17 cellular contexts compared by ENCODE assay signal in the genomic region with DNA sequence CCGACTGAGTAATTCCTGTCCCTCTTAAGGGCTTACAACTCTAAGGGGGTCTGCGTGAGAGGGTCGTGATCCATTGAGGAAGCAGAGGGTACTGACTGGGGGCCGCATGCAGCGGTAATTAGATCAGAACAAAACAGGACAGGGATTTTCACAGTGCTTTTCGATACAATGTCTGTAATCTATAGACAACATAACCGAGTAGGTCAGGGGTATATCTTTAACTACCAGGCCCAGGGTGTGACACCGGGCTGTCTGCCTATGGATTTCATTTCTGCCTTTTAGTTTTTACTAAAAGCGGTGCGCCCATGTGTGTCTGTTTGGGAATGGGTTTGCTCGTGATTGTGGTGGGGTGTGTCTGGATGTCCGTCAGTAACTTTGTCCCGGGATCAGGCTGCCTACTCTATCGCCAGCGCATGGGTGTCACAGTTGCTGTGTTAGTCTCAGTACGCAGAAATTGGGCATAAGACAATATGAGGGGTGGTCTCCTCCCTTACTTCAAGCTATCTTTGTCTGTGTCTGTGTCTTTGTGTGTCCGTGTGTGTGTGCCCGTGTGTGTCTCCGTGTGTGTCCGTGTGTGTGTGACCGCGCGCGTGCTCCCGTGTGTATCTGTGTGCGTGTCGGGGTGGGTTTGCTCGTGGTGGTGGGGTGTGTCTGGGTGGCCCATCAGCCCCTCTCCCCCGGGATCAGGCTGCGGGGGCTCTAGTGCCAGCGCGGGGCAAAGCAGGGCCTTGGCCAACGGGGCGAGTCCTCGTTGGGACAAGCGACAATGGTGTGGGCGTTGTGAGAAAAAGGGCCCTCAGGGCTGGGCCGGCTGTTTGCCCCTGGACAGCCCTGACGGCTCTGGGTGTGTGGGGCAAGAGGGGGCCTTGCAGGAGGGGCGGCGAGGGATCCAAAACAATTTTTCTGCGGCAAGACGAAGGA.
DNase-seq lines count a peak whose midpoint lies in the region; ATAC-seq lines count a peak whose summit lies in the region.
"Had no signal": no experiment of that assay in that cellular context is flagged by ENCODE, and none has a peak within 500 bp of the region (broad histone marks: within the 10 kb centered on the region; RNA-seq: fewer than 3 reads in every experiment).

No MANE protein-coding gene starts in this region.

- H3K27me3 Mint-ChIP-seq in activated naive CD4-positive, alpha-beta T cell treated with anti-CD3 and anti-CD28 coated beads, Interleukin-2, amount 10 ng/mL, durations not matched to agents 7 days and 5 days = peaks cover 97% of the 10 kb centered on the region

- peaks cover 6% of the 10 kb centered on the region for H3K9me3 Mint-ChIP-seq in activated naive CD4-positive, alpha-beta T cell treated with anti-CD3 and anti-CD28 coated beads, Interleukin-2, amount 10 ng/mL, durations not matched to agents 7 days and 5 days

- H3K27ac ChIP-seq in HUES48 (ENCODE audit: low read depth, low read length) = no peak overlapping the region
- H3K27ac ChIP-seq in iPS-18a (ENCODE audit: low read length) = no peak overlapping the region
- H3K27ac ChIP-seq in caudate nucleus (ENCODE audit: low read depth, low read length) = no peak overlapping the region
- H3K27ac ChIP-seq: lower lobe of right lung, Peyer's patch, testis had no signal

- H3K4me3 Mint-ChIP-seq in activated naive CD4-positive, alpha-beta T cell treated with anti-CD3 and anti-CD28 coated beads, Interleukin-2, amount 10 ng/mL, durations not matched to agents 7 days and 5 days = peak overlapping the region; percentile 31
- H3K4me3 Mint-ChIP-seq: endodermal cell, nephron had no signal

- peaks cover 6% of the 10 kb centered on the region for H3K36me3 Mint-ChIP-seq in activated naive CD4-positive, alpha-beta T cell treated with anti-CD3 and anti-CD28 coated beads, Interleukin-2, amount 10 ng/mL, durations not matched to agents 7 days and 5 days

- peaks cover 39% of the 10 kb centered on the region for H3K4me1 Mint-ChIP-seq in activated naive CD4-positive, alpha-beta T cell treated with anti-CD3 and anti-CD28 coated beads, Interleukin-2, amount 10 ng/mL, durations not matched to agents 7 days and 5 days
- H3K4me1 Mint-ChIP-seq: endodermal cell, nephron had no signal

- H3K9ac ChIP-seq in HUES48 (ENCODE audit: low read depth, low read length) = no peak overlapping the region
- no peak overlapping the region for H3K9ac ChIP-seq in iPS-18a (ENCODE audit: low read length)

- no peaks in the 10 kb centered on the region for H3K4me1 ChIP-seq in HUES48 (ENCODE audit: control insufficient read depth, insufficient read depth, low read length)
- H3K4me1 ChIP-seq in iPS-18a (ENCODE audit: control insufficient read depth, low read depth, low read length) = peaks cover 9% of the 10 kb centered on the region
- H3K4me1 ChIP-seq: HAP-1, Peyer's patch had no signal

- H3K9me3 ChIP-seq in HUES48 (ENCODE audit: control insufficient read depth, insufficient read depth, low read length) (no peaks in the 10 kb centered on the region; the same call in 1 of the 2 replicates), iPS-18a (ENCODE audit: control insufficient read depth, low read depth, low read length) (no peaks in the 10 kb centered on the region)
- H3K9me3 ChIP-seq: HAP-1, lower lobe of right lung, Peyer's patch, testis had no signal

- no peak for ATAC-seq in activated CD4-positive, CD25-positive, alpha-beta regulatory T cell treated with anti-CD3 and anti-CD28 coated beads, Interleukin-2, amount 50 U/mL, for 24 hours

- H3K27me3 ChIP-seq in HUES48 (ENCODE audit: control insufficient read depth, insufficient read depth, low read length) (peaks cover 82% of the 10 kb centered on the region), iPS-18a (ENCODE audit: control insufficient read depth, insufficient read depth, low read length) (peaks cover 100% of the 10 kb centered on the region)
- H3K27me3 ChIP-seq: testis had no signal

- CTCF ChIA-PET in activated naive CD4-positive, alpha-beta T cell treated with anti-CD3 and anti-CD28 coated beads, Interleukin-2, amount 10 ng/mL, durations not matched to agents 7 days and 5 days (lab: Charles Lee) = no interaction called here

- no peaks in the 10 kb centered on the region for H3K36me3 ChIP-seq in HUES48 (ENCODE audit: control insufficient read depth, insufficient read depth, low read length)
- H3K36me3 ChIP-seq in iPS-18a (ENCODE audit: control insufficient read depth, low read depth, low read length) = no peaks in the 10 kb centered on the region
- H3K36me3 ChIP-seq: HAP-1, lower lobe of right lung, Peyer's patch had no signal

- H3K4me3 ChIP-seq in HUES48 (ENCODE audit: low read depth, low read length) (peak overlapping the region; percentile 56; the same call in 1 of the 2 replicates), iPS-18a (ENCODE audit: low read length) (peak overlapping the region; percentile 22)
- H3K4me3 ChIP-seq: HAP-1, lower lobe of right lung, Peyer's patch had no signal

- H3K27ac Mint-ChIP-seq in activated naive CD4-positive, alpha-beta T cell treated with anti-CD3 and anti-CD28 coated beads, Interleukin-2, amount 10 ng/mL, durations not matched to agents 7 days and 5 days = peak overlapping the region; percentile 53
- H3K27ac Mint-ChIP-seq: endodermal cell, nephron had no signal

- no peak for DNase-seq in activated naive CD4-positive, alpha-beta T cell treated with anti-CD3 and anti-CD28 coated beads, Interleukin-2, amount 10 ng/mL, durations not matched to agents 7 days and 5 days
- no peak for DNase-seq in activated naive CD4-positive, alpha-beta T cell treated with Interleukin-2 at 50 U/mL for 16 hours
- DNase-seq in retina = peak; percentile 32
- DNase-seq in caudate nucleus (lab: John Stamatoyannopoulos, UW) = no peak
- no peak for DNase-seq in NCI-H345 treated with DMSO at 0.1 percent for 48 hours (lab: John Stamatoyannopoulos, UW; ENCODE audit: unreplicated experiment)
- DNase-seq: central memory CD4-positive, alpha-beta T cell; lower lobe of right lung; NCI-H1436; Peyer's patch; stimulated activated CD4-positive, alpha-beta T cell treated with anti-CD3 and anti-CD28 coated beads, Interleukin-2, amount 100 ng/mL, for 24 hours; testis had no signal
